Comparison of ENCODE assay signal across 16 cellular contexts in genomic region chr12:52117806-52118475, GRCh38. TPM values are rescaled to one million over a fixed set of nuclear protein-coding genes. Genes with fewer than 3 reads are reported as not detected.
A peak's percentile ranks its signal among the peaks of the same experiment; 100 is the strongest.
DNase-seq lines count a peak whose midpoint lies in the region; ATAC-seq, FAIRE-seq and TF ChIP-seq lines count a peak whose summit lies in the region.
"Not testable (repeated sequence)": the region's sequence is repeated elsewhere in the genome, so short reads cannot be mapped to it uniquely, and the experiment has no call there.
"Had no signal": no experiment of that assay in that cellular context is flagged by ENCODE, and none has a peak within 500 bp of the region (broad histone marks: within the 10 kb centered on the region; RNA-seq: fewer than 3 reads in every experiment).

No MANE protein-coding gene starts in this region.

- H3K79me2 ChIP-seq in parathyroid adenoma: not testable (repeated sequence)

- H3K4me1 Mint-ChIP-seq in activated naive CD8-positive, alpha-beta T cell treated with anti-CD3 and anti-CD28 coated beads for 36 hours: peaks cover 41% of the 10 kb centered on the region

- H3K4me1 ChIP-seq in parathyroid adenoma: peaks cover 46% of the 10 kb centered on the region

- peak overlapping the region; percentile 99 for H3K27ac ChIP-seq in parathyroid adenoma

- peak; percentile 22 for DNase-seq in ACHN
- not testable (repeated sequence) for DNase-seq in GM12891 (ENCODE audit: insufficient read length, low spot score); activated naive CD8-positive, alpha-beta T cell treated with anti-CD3 and anti-CD28 coated beads for 36 hours
- peak; percentile 95 for DNase-seq in NCI-H2171 treated with DMSO at 0.1 percent for 48 hours (lab: John Stamatoyannopoulos, UW)

- not testable (repeated sequence) for H3K9me3 ChIP-seq in parathyroid adenoma (ENCODE audit: control insufficient read depth, low read length)

- H3K27me3 Mint-ChIP-seq in activated naive CD8-positive, alpha-beta T cell treated with anti-CD3 and anti-CD28 coated beads for 36 hours: peaks cover 33% of the 10 kb centered on the region

- ATAC-seq in GM19438 (IDR thresholded peaks at IDR 0.05; ENCODE audit: low read depth, unreplicated experiment): peak; percentile 23
- ATAC-seq in HG02870 (IDR thresholded peaks at IDR 0.05; ENCODE audit: unreplicated experiment): peak; percentile 10
- ATAC-seq in HG03442 (IDR thresholded peaks at IDR 0.05; ENCODE audit: unreplicated experiment): peak; percentile 18

- TF ChIP-seq POLR2A in GM12891 (IDR thresholded peaks at IDR 0.05; ENCODE audit: low read depth, low read length): not testable (repeated sequence)

- in situ Hi-C loops in ACHN (cut with HindIII; ENCODE audit: low pct_ligation_motif_present, low pct_unique_long_range_greater_than_20kb, low sequenced_read_pairs): loop anchor here (5.0 kb wide), 1 partner anchor 86 kb away; no protein-coding TSS in a partner anchor

- not testable (repeated sequence) for H3K27me3 ChIP-seq in parathyroid adenoma (ENCODE audit: control insufficient read depth, insufficient read depth, low read length)

- not testable (repeated sequence) for H3K4me3 ChIP-seq in parathyroid adenoma (ENCODE audit: low read depth, low read length)

- H3K4me3 Mint-ChIP-seq in activated naive CD8-positive, alpha-beta T cell treated with anti-CD3 and anti-CD28 coated beads for 36 hours: not testable (repeated sequence)

- H2AFZ ChIP-seq in parathyroid adenoma: peak overlapping the region; percentile 61

- not testable (repeated sequence) for FAIRE-seq in GM12891 (lab: Jason Lieb, UNC)

- peak overlapping the region; percentile 16 for H3K4me2 ChIP-seq in parathyroid adenoma (ENCODE audit: low read length)

- H3K9ac ChIP-seq in parathyroid adenoma: not testable (repeated sequence)

- H3K36me3 Mint-ChIP-seq in activated naive CD8-positive, alpha-beta T cell treated with anti-CD3 and anti-CD28 coated beads for 36 hours: not testable (repeated sequence)

- H3K27ac Mint-ChIP-seq in activated naive CD8-positive, alpha-beta T cell treated with anti-CD3 and anti-CD28 coated beads for 36 hours: peak overlapping the region; percentile 17

- H3K9me3 Mint-ChIP-seq in activated naive CD8-positive, alpha-beta T cell treated with anti-CD3 and anti-CD28 coated beads for 36 hours: not testable (repeated sequence)

- not testable (repeated sequence) for TF ChIP-seq CTCF in parathyroid adenoma (IDR thresholded peaks at IDR 0.05)

- H3K36me3 ChIP-seq in parathyroid adenoma (ENCODE audit: control insufficient read depth, insufficient read depth, low read length): not testable (repeated sequence)

TF ChIP-seq in GM12891, 5 proteins besides CTCF, POLR2A, EP300 and RAD21:
- peak; percentile 26 for TF ChIP-seq PAX5 (IDR thresholded peaks at IDR 0.05; ENCODE audit: insufficient read depth, low read length, severe bottlenecking)

RNA-seq across cellular contexts. Expression of gene SMIM41, which starts 38.4 kb away (rescaled TPM):
- polyA plus RNA-seq in GM12891 (2012; ENCODE audit: low read depth, missing spikeins): not detected
- not detected for total RNA-seq in activated naive CD8-positive, alpha-beta T cell treated with anti-CD3 and anti-CD28 coated beads for 36 hours
- total RNA-seq: A172; CD4-positive, alpha-beta memory T cell; frontal cortex; HT-29; MCF 10A; progenitor cell of endocrine pancreas; T-helper 17 cell had no signal
- polyA plus RNA-seq: aorta; CD4-positive, alpha-beta memory T cell had no signal

RNA-seq across cellular contexts. Expression of gene ATG101, which starts 48.2 kb away (rescaled TPM):
- polyA plus RNA-seq in GM12891 (2012; ENCODE audit: low read depth, missing spikeins): 34.1 TPM
- 10 to 100 TPM; 39.8 to 41.2 TPM for total RNA-seq in activated naive CD8-positive, alpha-beta T cell treated with anti-CD3 and anti-CD28 coated beads for 36 hours
